In the genomic region with DNA sequence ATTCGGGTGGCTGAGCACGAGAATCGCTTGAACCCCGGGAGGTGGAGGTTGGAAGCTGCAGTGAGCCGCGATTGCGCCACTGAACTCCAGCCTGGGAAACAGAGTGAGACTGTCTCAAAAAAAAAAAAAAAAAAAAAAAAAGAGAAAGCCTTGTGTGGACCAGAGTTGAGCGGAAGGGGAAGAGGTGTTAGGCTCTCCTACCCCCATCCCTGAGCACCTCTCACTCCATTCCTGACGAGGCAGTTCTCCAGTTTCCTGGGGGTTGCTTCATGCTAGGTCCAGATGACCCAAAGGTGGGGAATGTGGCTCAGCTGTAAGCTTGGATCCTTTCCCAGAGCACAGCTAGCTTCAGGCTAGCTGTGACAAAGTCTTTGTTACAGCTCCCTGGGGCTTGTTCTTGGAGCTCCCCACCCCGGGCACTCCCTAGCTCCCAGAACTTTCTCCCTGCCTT, we compare ENCODE assay signal across 9 cellular contexts. TPM values are rescaled to one million over a fixed set of nuclear protein-coding genes. Genes with fewer than 3 reads are reported as not detected.
DNase-seq lines count a peak whose midpoint lies in the region; ATAC-seq and TF ChIP-seq lines count a peak whose summit lies in the region.
"Had no signal": no experiment of that assay in that cellular context is flagged by ENCODE, and none has a peak within 500 bp of the region (broad histone marks: within the 10 kb centered on the region; RNA-seq: fewer than 3 reads in every experiment).

No MANE protein-coding gene starts in this region.

- no peaks in the 10 kb centered on the region for H3K9me3 Mint-ChIP-seq in Caco-2 (ENCODE audit: unreplicated experiment)
- H3K9me3 Mint-ChIP-seq in natural killer cell, result no peaks in the 10 kb centered on the region
- H3K9me3 Mint-ChIP-seq: activated CD8-positive, alpha-beta T cell treated with anti-CD3 and anti-CD28 coated beads for 36 hours had no signal

- H3K4me3 ChIP-seq in Caco-2 (ENCODE audit: low read depth, low read length), result no peak overlapping the region
- no peak overlapping the region for H3K4me3 ChIP-seq in epithelial cell of proximal tubule (ENCODE audit: low read depth, low read length)
- H3K4me3 ChIP-seq in mucosa of descending colon, result no peak overlapping the region
- no peak overlapping the region for H3K4me3 ChIP-seq in effector memory CD4-positive, alpha-beta T cell (ENCODE audit: insufficient read depth, low read depth, low read length, poor library complexity, severe bottlenecking)

- intact Hi-C loops in Caco-2 (cut with micrococcal nuclease; ENCODE audit: unreplicated experiment), result no loop called here
- intact Hi-C loops in mucosa of descending colon (cut with DNase I, micrococcal nuclease), result no loop called here
- intact Hi-C loops in natural killer cell (cut with micrococcal nuclease), result no loop called here

- H3K27me3 Mint-ChIP-seq in Caco-2 (ENCODE audit: insufficient read depth, unreplicated experiment) (peaks cover 16% of the 10 kb centered on the region), natural killer cell (ENCODE audit: low read depth in 2 of 2) (peaks cover 23 to 32% of the 10 kb centered on the region in 2 donors)

- DNase-seq in Caco-2 (peak in 1 of 2 experiments; percentile 8), NCI-H2171 treated with DMSO at 0.1 percent for 48 hours (lab: John Stamatoyannopoulos, UW) (peak; percentile 80), epithelial cell of proximal tubule (ENCODE audit: low read depth) (peak; percentile 98), mucosa of descending colon (peak in 1 of 3 donors; percentile 7), natural killer cell (no peak), cerebellum (ENCODE audit: low spot score) (no peak), OCI-M1 (lab: John Stamatoyannopoulos, UW) (no peak)
- no peak for DNase-seq in effector memory CD4-positive, alpha-beta T cell
- DNase-seq: activated CD8-positive, alpha-beta T cell treated with anti-CD3 and anti-CD28 coated beads for 36 hours had no signal

- CTCF ChIA-PET in Caco-2 (lab: Charles Lee), result interaction anchor here (0.7 kb wide), 1 partner anchor 10 kb away, joined by 5 read pairs; no protein-coding TSS in a partner anchor

- H3K4me1 Mint-ChIP-seq in Caco-2 (ENCODE audit: low read depth, unreplicated experiment), result no peaks in the 10 kb centered on the region
- H3K4me1 Mint-ChIP-seq in natural killer cell, result peaks cover 6 to 16% of the 10 kb centered on the region in 2 donors

- H3K36me3 ChIP-seq in Caco-2 (ENCODE audit: control insufficient read depth, insufficient read depth, low read length), result no peaks in the 10 kb centered on the region
- no peaks in the 10 kb centered on the region for H3K36me3 ChIP-seq in mucosa of descending colon (ENCODE audit: low read depth)
- H3K36me3 ChIP-seq in effector memory CD4-positive, alpha-beta T cell (ENCODE audit: control insufficient read depth, insufficient read depth, low read length), result no peaks in the 10 kb centered on the region

- H3K27ac Mint-ChIP-seq in Caco-2 (ENCODE audit: unreplicated experiment) (no peak overlapping the region), natural killer cell (no peak overlapping the region)
- H3K27ac Mint-ChIP-seq: activated CD8-positive, alpha-beta T cell treated with anti-CD3 and anti-CD28 coated beads for 36 hours had no signal

- peak; percentile 71 for ATAC-seq in mucosa of descending colon
- no peak for ATAC-seq in natural killer cell
- ATAC-seq: activated CD8-positive, alpha-beta T cell treated with anti-CD3 and anti-CD28 coated beads for 36 hours had no signal

- no peaks in the 10 kb centered on the region for H3K9me3 ChIP-seq in Caco-2
- no peaks in the 10 kb centered on the region for H3K9me3 ChIP-seq in mucosa of descending colon
- H3K9me3 ChIP-seq in effector memory CD4-positive, alpha-beta T cell (ENCODE audit: control insufficient read depth, low read length), result no peaks in the 10 kb centered on the region

- H3K27me3 ChIP-seq in Caco-2 (replicated peaks; ENCODE audit: control insufficient read depth, insufficient read depth, low read length), result no peaks in the 10 kb centered on the region
- no peaks in the 10 kb centered on the region for H3K27me3 ChIP-seq in effector memory CD4-positive, alpha-beta T cell (replicated peaks; ENCODE audit: control insufficient read depth, insufficient read depth, low read length, poor library complexity, severe bottlenecking)

- TF ChIP-seq CTCF in Caco-2 (IDR thresholded peaks at IDR 0.05; ENCODE audit: insufficient read depth in 1 of 2, low read depth in 1 of 2, low read length in 1 of 2, severe bottlenecking in 1 of 2, unreplicated experiment in 1 of 2) (no peak), epithelial cell of proximal tubule (conservative IDR thresholded peaks at IDR 0.05; ENCODE audit: low read depth, low read length) (no peak), mucosa of descending colon (IDR thresholded peaks at IDR 0.05) (no peak), natural killer cell (IDR thresholded peaks at IDR 0.05) (no peak)

- POLR2A ChIA-PET in Caco-2 (lab: Charles Lee), result no interaction called here

- H3K27ac ChIP-seq in effector memory CD4-positive, alpha-beta T cell (ENCODE audit: insufficient read depth, low read length, poor library complexity, severe bottlenecking), result no peak overlapping the region

- H3K36me3 Mint-ChIP-seq in Caco-2 (ENCODE audit: insufficient read depth, unreplicated experiment), result no peaks in the 10 kb centered on the region
- no peaks in the 10 kb centered on the region for H3K36me3 Mint-ChIP-seq in natural killer cell

- H3K4me3 Mint-ChIP-seq in Caco-2 (ENCODE audit: unreplicated experiment) (peak overlapping the region; percentile 0), natural killer cell (no peak overlapping the region)
- H3K4me3 Mint-ChIP-seq: activated CD8-positive, alpha-beta T cell treated with anti-CD3 and anti-CD28 coated beads for 36 hours had no signal

- H3K4me1 ChIP-seq in Caco-2 (no peaks in the 10 kb centered on the region), mucosa of descending colon (ENCODE audit: low read depth) (no peaks in the 10 kb centered on the region)
- H3K4me1 ChIP-seq in effector memory CD4-positive, alpha-beta T cell (ENCODE audit: control insufficient read depth, insufficient read depth, low read length, poor library complexity, severe bottlenecking), result no peaks in the 10 kb centered on the region

- BruUV-seq in Caco-2 (replicated peaks; lab: Mats Ljungman, UMichigan), result no TSS peak

RNA-seq across cellular contexts. Expression of gene DNAL4, which starts 8.8 kb away (rescaled TPM):
- total RNA-seq in Caco-2 (2022), result 8.1 and 9.2 TPM in 2 replicates
- 12.2 and 19.9 TPM in 2 replicates for total RNA-seq in epithelial cell of proximal tubule
- total RNA-seq in mucosa of descending colon, result 10 to 100 TPM; 14.7 to 17.6 (median 16.1) TPM
- total RNA-seq in natural killer cell, result 1 to 10 TPM; 5.4 to 9.8 (median 6.2) TPM
- total RNA-seq in cerebellum, result 10.7 TPM

RNA-seq across cellular contexts. Expression of gene NPTXR, which starts 41.1 kb away (rescaled TPM):
- total RNA-seq in Caco-2 (2022) (12.8 and 16.4 TPM in 2 replicates), epithelial cell of proximal tubule (0.58 and 0.72 TPM in 2 replicates), mucosa of descending colon (10 to 100 TPM in 1 of 3 donors, 1 to 10 TPM in 1, under 1 TPM in 1; 0.84 to 15.5 (median 1.2) TPM), natural killer cell (1 to 10 TPM; 4.8 to 8.2 (median 6.1) TPM), cerebellum (8.7 TPM)

RNA-seq across cellular contexts. Expression of gene SUN2, which starts 46.9 kb away (rescaled TPM):
- total RNA-seq in Caco-2 (2022), result 61.9 and 67.8 TPM in 2 replicates
- 67.8 and 88.2 TPM in 2 replicates for total RNA-seq in epithelial cell of proximal tubule
- 100 to 1,000 TPM; 130 to 235 (median 181) TPM for total RNA-seq in mucosa of descending colon
- 1,000 to 10,000 TPM in 1 of 3 donors, 100 to 1,000 TPM in 2; 882 to 1,056 (median 886) TPM for total RNA-seq in natural killer cell
- total RNA-seq in cerebellum, result 84.7 TPM

Comparison
In these comparisons a context has a peak if more than half of its experiments do, and no peak if none do; other contexts are left out.
1. DNase-seq: peak in NCI-H2171 treated with DMSO at 0.1 percent for 48 hours (single experiment) and epithelial cell of proximal tubule (single experiment); none in natural killer cell (single experiment), effector memory CD4-positive, alpha-beta T cell (0 of 3), cerebellum (single experiment) and OCI-M1 (single experiment).